35 cellular contexts compared by ENCODE assay signal in genomic region chr2:88081924-88082609, GRCh38. TPM values are rescaled to one million over a fixed set of nuclear protein-coding genes. Genes with fewer than 3 reads are reported as not detected.
A peak's percentile ranks its signal among the peaks of the same experiment; 100 is the strongest.
DNase-seq lines count a peak whose midpoint lies in the region; ATAC-seq, FAIRE-seq and TF ChIP-seq lines count a peak whose summit lies in the region.
"Had no signal": no experiment of that assay in that cellular context is flagged by ENCODE, and none has a peak within 500 bp of the region (broad histone marks: within the 10 kb centered on the region; RNA-seq: fewer than 3 reads in every experiment).

No MANE protein-coding gene starts in this region.

- peak overlapping the region; percentile 89; the same call in 1 of the 2 replicates for H2BK12ac ChIP-seq in H1 (ENCODE audit: low read depth, low read length)
- no peak overlapping the region for H2BK12ac ChIP-seq in neuronal stem cell (ENCODE audit: low read length)

- H2BK20ac ChIP-seq in H1 (ENCODE audit: low read length), result peak overlapping the region; percentile 66; the same call in 1 of the 2 replicates

- no peak for TF ChIP-seq RAD21 in H1 (IDR thresholded peaks at IDR 0.05 in 1 of 2, conservative IDR thresholded peaks at IDR 0.05 in 1 of 2; ENCODE audit: low read depth in 2 of 2, low read length in 2 of 2)

- H4K20me1 ChIP-seq in H1 (replicated peaks in 1 of 2; ENCODE audit: control insufficient read depth in 1 of 2, insufficient read depth in 2 of 2, low read length in 2 of 2), result no peaks in the 10 kb centered on the region

- no peak overlapping the region for H2BK15ac ChIP-seq in H1 (ENCODE audit: low read length)
- no peak overlapping the region for H2BK15ac ChIP-seq in neuronal stem cell (ENCODE audit: low read length)

- no peak overlapping the region for H2AK5ac ChIP-seq in H1 (ENCODE audit: low read depth, low read length)
- H2AK5ac ChIP-seq in neuronal stem cell (ENCODE audit: low read depth, low read length), result no peak overlapping the region

- peak overlapping the region; percentile 78 for H4K91ac ChIP-seq in H1 (replicated peaks; ENCODE audit: insufficient read length, low read length)
- no peak overlapping the region for H4K91ac ChIP-seq in neuronal stem cell (ENCODE audit: low read depth, low read length, poor library complexity)

- H2BK5ac ChIP-seq in H1 (ENCODE audit: low read depth, low read length) (no peak overlapping the region; the same call in 1 of the 2 replicates), neuronal stem cell (ENCODE audit: low read length) (no peak overlapping the region)

- H3K14ac ChIP-seq in H1 (ENCODE audit: insufficient read length) (no peak overlapping the region), neuronal stem cell (ENCODE audit: low read length) (no peak overlapping the region)

- H3K23ac ChIP-seq in H1 (ENCODE audit: insufficient read length) (no peak overlapping the region), neuronal stem cell (ENCODE audit: low read depth, low read length, poor library complexity) (no peak overlapping the region)

- H3K27me3 ChIP-seq in H1 (replicated peaks in 1 of 4; ENCODE audit: control insufficient read depth in 3 of 4, extremely low read depth in 1 of 4, insufficient read depth in 3 of 4, low read length in 3 of 4) (no peaks in the 10 kb centered on the region), neuronal stem cell (ENCODE audit: control insufficient read depth in 3 of 3, insufficient read depth in 3 of 3, low read depth in 1 of 3, low read length in 3 of 3) (no peaks in the 10 kb centered on the region), suprapubic skin (no peaks in the 10 kb centered on the region)
- H3K27me3 ChIP-seq: hepatocyte had no signal

- H3K23me2 ChIP-seq in H1 (ENCODE audit: low read depth, low read length), result no peaks in the 10 kb centered on the region

- TF ChIP-seq POLR2A in H1 (IDR thresholded peaks at IDR 0.05; ENCODE audit: control extremely low read depth in 1 of 2, low read depth in 2 of 2, low read length in 2 of 2), result no peak
- TF ChIP-seq POLR2A in suprapubic skin (IDR thresholded peaks at IDR 0.05), result no peak

- TF ChIP-seq CTCF in H1 (IDR thresholded peaks at IDR 0.05; ENCODE audit: control extremely low read depth in 1 of 3, insufficient read depth in 1 of 3, low read depth in 1 of 3, low read length in 3 of 3) (no peak), suprapubic skin (IDR thresholded peaks at IDR 0.05) (no peak)

- H3K4me3 ChIP-seq in H1 (ENCODE audit: extremely low read depth in 1 of 4, insufficient read depth in 2 of 4, low read depth in 3 of 4, low read length in 4 of 4) (no peak overlapping the region), neuronal stem cell (ENCODE audit: low read length in 2 of 2) (no peak overlapping the region), suprapubic skin (no peak overlapping the region)
- H3K4me3 ChIP-seq: hepatocyte had no signal

- no peaks in the 10 kb centered on the region for H3K79me2 ChIP-seq in H1 (ENCODE audit: control insufficient read depth in 1 of 2, insufficient read depth in 2 of 2, low read length in 2 of 2)
- H3K79me2 ChIP-seq: hepatocyte had no signal

- no peak overlapping the region for H3K9ac ChIP-seq in H1 (replicated peaks in 1 of 4; ENCODE audit: extremely low read depth in 1 of 4, low read depth in 3 of 4, low read length in 3 of 4)
- H3K9ac ChIP-seq in neuronal stem cell (ENCODE audit: low read depth, low read length, poor library complexity), result no peak overlapping the region
- H3K9ac ChIP-seq: SK-N-SH had no signal

- H3K56ac ChIP-seq in H1 (replicated peaks; ENCODE audit: insufficient read length, low read depth, low read length), result no peak overlapping the region

- DNase-seq in Right ventricle myocardium inferior (ENCODE audit: missing footprints) (no peak), cardiac septum (ENCODE audit: low spot score) (no peak), H1 (ENCODE audit: low read depth in 1 of 2, low spot score in 2 of 2) (no peak), neuronal stem cell (ENCODE audit: low spot score) (no peak), suprapubic skin (ENCODE audit: low spot score in 2 of 2) (no peak)
- no peak for DNase-seq in activated T-cell treated with anti-CD3 and anti-CD28 coated beads, Interleukin-2, amount 50 U/mL, for 1 hour
- DNase-seq: 8988T; activated CD4-positive, alpha-beta T cell treated with anti-CD3 and anti-CD28 coated beads, Interleukin-2, amount 50 U/mL, for 1 hour; activated CD8-positive, alpha-beta memory T cell treated with anti-CD3 and anti-CD28 coated beads, Interleukin-2, amount 50 U/mL, for 48 hours; aorta; CD4-positive, alpha-beta T cell; cerebellar nuclear complex; DMS153; natural killer cell; NCI-H1105; NCI-H1930; NCI-H226; NCI-H748 treated with DMSO at 0.1 percent for 48 hours; RPMI8226; SK-N-SH; stimulated activated CD8-positive, alpha-beta memory T cell treated with anti-CD3 and anti-CD28 coated beads, Interleukin-4, amount 100 ng/mL, for 48 hours; T-helper 2 cell had no signal

- peaks cover 1 to 6% (median 4%) of the 10 kb centered on the region in 4 experiments; a peak in 6 of 7 replicates for H3K4me1 ChIP-seq in H1 (replicated peaks in 1 of 4; ENCODE audit: control insufficient read depth in 3 of 4, insufficient read depth in 4 of 4, low read length in 3 of 4)
- no peaks in the 10 kb centered on the region for H3K4me1 ChIP-seq in neuronal stem cell (ENCODE audit: control insufficient read depth in 2 of 2, insufficient read depth in 1 of 2, low read depth in 1 of 2, low read length in 2 of 2)
- H3K4me1 ChIP-seq in suprapubic skin, result no peaks in the 10 kb centered on the region

- TF ChIP-seq EP300 in H1 (IDR thresholded peaks at IDR 0.05; ENCODE audit: borderline replicate concordance in 1 of 2, low read depth in 2 of 2, low read length in 2 of 2) (no peak), suprapubic skin (IDR thresholded peaks at IDR 0.05) (no peak)

- H3K9me3 ChIP-seq in H1 (ENCODE audit: insufficient read depth in 2 of 2, low read depth in 1 of 2, low read length in 1 of 2) (no peaks in the 10 kb centered on the region), neuronal stem cell (replicated peaks in 1 of 2; ENCODE audit: control insufficient read depth in 2 of 2, insufficient read depth in 1 of 2, low read depth in 1 of 2, low read length in 2 of 2) (no peaks in the 10 kb centered on the region), suprapubic skin (no peaks in the 10 kb centered on the region)
- H3K9me3 ChIP-seq: SK-N-SH had no signal

- no peak overlapping the region for H2AFZ ChIP-seq in H1 (ENCODE audit: low read length)
- no peak overlapping the region for H2AFZ ChIP-seq in neuronal stem cell (ENCODE audit: low read length)
- H2AFZ ChIP-seq: hepatocyte had no signal

- intact Hi-C loops in Right ventricle myocardium inferior (cut with DNase I) (no loop called here), cardiac septum (cut with DNase I) (no loop called here)

- H3K36me3 ChIP-seq in H1 (ENCODE audit: control insufficient read depth in 2 of 4, insufficient read depth in 4 of 4, low read length in 3 of 4) (no peaks in the 10 kb centered on the region), neuronal stem cell (replicated peaks in 1 of 2; ENCODE audit: control insufficient read depth in 2 of 2, insufficient read depth in 2 of 2, low read length in 2 of 2) (no peaks in the 10 kb centered on the region), suprapubic skin (no peaks in the 10 kb centered on the region)

- no peak for FAIRE-seq in H1 (lab: Jason Lieb, UNC)

- CTCF ChIA-PET in H1 (lab: Charles Lee; ENCODE audit: partially characterized antibody), result interaction anchor here (0.8 to 2.7 kb wide), 5 partner anchors 13 to 109 kb away, joined by 3 to 16 read pairs (median 3); no protein-coding TSS in a partner anchor

- H3K4me2 ChIP-seq in H1 (ENCODE audit: insufficient read depth in 1 of 2, low read depth in 2 of 2, low read length in 2 of 2), result no peak overlapping the region
- no peak overlapping the region for H3K4me2 ChIP-seq in neuronal stem cell (ENCODE audit: insufficient read depth, low read length, poor library complexity, severe bottlenecking)
- H3K4me2 ChIP-seq: hepatocyte, SK-N-SH had no signal

- H3K18ac ChIP-seq in H1 (ENCODE audit: extremely low read depth, low read length), result no peak overlapping the region
- peak overlapping the region; percentile 79 for H3K18ac ChIP-seq in neuronal stem cell (ENCODE audit: low read length)

- no peak overlapping the region for H4K5ac ChIP-seq in H1 (ENCODE audit: insufficient read length, low read depth, low read length)

- H4K8ac ChIP-seq in H1 (ENCODE audit: extremely low read depth, insufficient read depth, low read length), result no peak overlapping the region
- no peak overlapping the region for H4K8ac ChIP-seq in neuronal stem cell (ENCODE audit: low read depth, low read length)

- no peak overlapping the region for H3K4ac ChIP-seq in H1 (replicated peaks; ENCODE audit: insufficient read length, low read depth, low read length)
- H3K4ac ChIP-seq in neuronal stem cell (ENCODE audit: low read length), result no peak overlapping the region

- no peak overlapping the region for H2BK120ac ChIP-seq in H1 (replicated peaks; ENCODE audit: low read depth, low read length)
- H2BK120ac ChIP-seq in neuronal stem cell (ENCODE audit: low read depth, low read length), result no peak overlapping the region

- POLR2A ChIA-PET in H1 (lab: Charles Lee; ENCODE audit: partially characterized antibody), result interaction anchor here (0.7 kb wide), 1 partner anchor 117 kb away, joined by 3 read pairs; no protein-coding TSS in a partner anchor

- H3K79me1 ChIP-seq in H1 (ENCODE audit: low read depth, low read length) (no peaks in the 10 kb centered on the region), neuronal stem cell (ENCODE audit: low read depth, low read length) (no peaks in the 10 kb centered on the region)

- H3K27ac ChIP-seq in H1 (ENCODE audit: low read depth, low read length), result no peak overlapping the region
- no peak overlapping the region for H3K27ac ChIP-seq in neuronal stem cell (replicated peaks; ENCODE audit: low read length)
- peak overlapping the region; percentile 63 for H3K27ac ChIP-seq in suprapubic skin
- H3K27ac ChIP-seq: epithelial cell of prostate, hepatocyte, VCaP had no signal

- WGBS in H1 (ENCODE audit: extremely low coverage in 1 of 2, insufficient coverage in 1 of 2, insufficient read length in 1 of 2, insufficient replicate concordance in 2 of 2, low coverage in 1 of 2, low lambda C conversion rate in 2 of 2, missing lambda C conversion rate in 1 of 2), 2 experiments, result 69% methylated on average over 4 of the region's 4 CpGs; no CpG with 5 or more reads in 1 of the 2 experiments
- WGBS in neuronal stem cell (ENCODE audit: extremely low coverage in 2 of 2, insufficient read length in 2 of 2, insufficient replicate concordance in 1 of 2), 2 donors, result no CpG with 5 or more reads among the region's 4 CpGs
- WGBS in suprapubic skin, result 78% methylated on average over 4 of the region's 4 CpGs

- ATAC-seq in Right ventricle myocardium inferior, result peak; percentile 48
- ATAC-seq in HG02840 (IDR thresholded peaks at IDR 0.05; ENCODE audit: low FRiP score, unreplicated experiment), result no peak
- no peak for ATAC-seq in GM19035 (IDR thresholded peaks at IDR 0.05; ENCODE audit: unreplicated experiment)
- ATAC-seq: activated naive CD4-positive, alpha-beta T cell treated with anti-CD3 and anti-CD28 coated beads, Interleukin-2, amount 50 U/mL, for 72 hours had no signal

RNA-seq across cellular contexts. Expression of gene SMYD1, which starts 14.4 kb away (rescaled TPM):
- 544 TPM for total RNA-seq in Right ventricle myocardium inferior
- 295 TPM for total RNA-seq in cardiac septum
- total RNA-seq in H1 (2021; fragmentation: NEBNext Ultra II Directional; extraction: Animal tissue kit (Norgen Biotek cat#: 25700)), result not detected in 2 replicates
- 0.05 and 0.06 TPM in 2 replicates for polyA plus RNA-seq in H1 (2011; rRNA removed)
- polyA plus RNA-seq in H1 (2011; cell fraction: cytosol; rRNA removed), result 0.01 TPM
- polyA plus RNA-seq in H1 (2011; cell fraction: nucleus; rRNA removed), result not detected
- 0.09 TPM in 1 of 4 replicates, not detected in the others for polyA plus RNA-seq in H1 (2012, experiment 1 of 2)
- not detected for polyA plus RNA-seq in H1 (2012, experiment 2 of 2)
- polyA plus RNA-seq in H1 (2013, experiment 1 of 2), result 0.12 TPM
- polyA plus RNA-seq in H1 (2013, experiment 2 of 2), result not detected
- 0.10 TPM in 1 of 2 replicates, not detected in the other for polyA minus RNA-seq in H1 (2011; rRNA and poly(A)+ RNA removed)
- polyA minus RNA-seq in H1 (2011; cell fraction: cytosol; rRNA and poly(A)+ RNA removed), result not detected
- polyA minus RNA-seq in H1 (2011; cell fraction: nucleus; rRNA and poly(A)+ RNA removed), result not detected
- 0.01 TPM for polyA plus RNA-seq in neuronal stem cell (2013, experiment 1 of 2)
- polyA plus RNA-seq in neuronal stem cell (2013, experiment 2 of 2), result 0.03 TPM
- not detected for total RNA-seq in suprapubic skin
- total RNA-seq: activated naive CD4-positive, alpha-beta T cell treated with anti-CD3 and anti-CD28 coated beads, Interleukin-2, amount 50 U/mL, for 72 hours; activated T-helper 2 cell treated with anti-CD3 and anti-CD28 coated beads, Interferon-gamma antibody, Interleukin-2, Interleukin-4, amounts not matched to agents 10 μg/mL and 5 μg/mL and 100 μg/mL, durations not matched to agents 14 hours and 24 hours and 36 hours; aorta; CD4-positive, alpha-beta T cell; fibroblast of villous mesenchyme; H4; hepatocyte; liver; natural killer cell; osteocyte had no signal
- polyA plus RNA-seq: IgD-negative memory B cell, liver, SK-N-SH had no signal

RNA-seq across cellular contexts. Expression of gene KRCC1, which starts 26.5 kb away (rescaled TPM):
- total RNA-seq in Right ventricle myocardium inferior (23.8 TPM), cardiac septum (25.2 TPM), suprapubic skin (10 to 100 TPM; 12.9 to 22.1 (median 17.9) TPM)
- total RNA-seq in H1 (2021; fragmentation: NEBNext Ultra II Directional; extraction: Animal tissue kit (Norgen Biotek cat#: 25700)), result 7.7 and 8.5 TPM in 2 replicates
- polyA plus RNA-seq in H1 (2011; rRNA removed), result 2.1 and 5.1 TPM in 2 replicates
- 7.4 TPM for polyA plus RNA-seq in H1 (2011; cell fraction: cytosol; rRNA removed)
- polyA plus RNA-seq in H1 (2011; cell fraction: nucleus; rRNA removed), result 2.0 TPM
- polyA plus RNA-seq in H1 (2012, experiment 1 of 2), result 4.8 to 8.9 TPM (median 5.4 TPM) in 4 replicates
- polyA plus RNA-seq in H1 (2012, experiment 2 of 2), result 1.7 TPM
- 10.3 TPM for polyA plus RNA-seq in H1 (2013, experiment 1 of 2)
- polyA plus RNA-seq in H1 (2013, experiment 2 of 2), result 10.8 TPM
- polyA minus RNA-seq in H1 (2011; rRNA and poly(A)+ RNA removed), result 2.2 and 2.9 TPM in 2 replicates
- 2.7 TPM for polyA minus RNA-seq in H1 (2011; cell fraction: cytosol; rRNA and poly(A)+ RNA removed)
- 4.7 TPM for polyA minus RNA-seq in H1 (2011; cell fraction: nucleus; rRNA and poly(A)+ RNA removed)
- polyA plus RNA-seq in neuronal stem cell (2013, experiment 1 of 2), result 24.2 TPM
- polyA plus RNA-seq in neuronal stem cell (2013, experiment 2 of 2), result 25.1 TPM

RNA-seq across cellular contexts. Expression of gene FABP1, which starts 45.8 kb away (rescaled TPM):
- not detected for total RNA-seq in Right ventricle myocardium inferior
- total RNA-seq in cardiac septum, result not detected
- total RNA-seq in H1 (2021; fragmentation: NEBNext Ultra II Directional; extraction: Animal tissue kit (Norgen Biotek cat#: 25700)), result not detected in 2 replicates
- 0.09 TPM in 1 of 2 replicates, not detected in the other for polyA plus RNA-seq in H1 (2011; rRNA removed)
- polyA plus RNA-seq in H1 (2011; cell fraction: cytosol; rRNA removed), result 0.37 TPM
- polyA plus RNA-seq in H1 (2011; cell fraction: nucleus; rRNA removed), result 0.13 TPM
- polyA plus RNA-seq in H1 (2012, experiment 1 of 2), result not detected in 4 replicates
- polyA plus RNA-seq in H1 (2012, experiment 2 of 2), result not detected
- polyA plus RNA-seq in H1 (2013, experiment 1 of 2), result not detected
- not detected for polyA plus RNA-seq in H1 (2013, experiment 2 of 2)
- polyA minus RNA-seq in H1 (2011; rRNA and poly(A)+ RNA removed), result not detected in 2 replicates
- polyA minus RNA-seq in H1 (2011; cell fraction: cytosol; rRNA and poly(A)+ RNA removed), result not detected
- polyA minus RNA-seq in H1 (2011; cell fraction: nucleus; rRNA and poly(A)+ RNA removed), result not detected
- 0.17 TPM for polyA plus RNA-seq in neuronal stem cell (2013, experiment 1 of 2)
- polyA plus RNA-seq in neuronal stem cell (2013, experiment 2 of 2), result 0.35 TPM
- 1 to 10 TPM in 1 of 4 donors, not detected in 3; 6.8 TPM for total RNA-seq in suprapubic skin
- total RNA-seq: activated naive CD4-positive, alpha-beta T cell treated with anti-CD3 and anti-CD28 coated beads, Interleukin-2, amount 50 U/mL, for 72 hours; activated T-helper 2 cell treated with anti-CD3 and anti-CD28 coated beads, Interferon-gamma antibody, Interleukin-2, Interleukin-4, amounts not matched to agents 10 μg/mL and 5 μg/mL and 100 μg/mL, durations not matched to agents 14 hours and 24 hours and 36 hours; aorta; CD4-positive, alpha-beta T cell; fibroblast of villous mesenchyme; H4; natural killer cell; osteocyte; urinary bladder had no signal
- polyA plus RNA-seq: IgD-negative memory B cell, SK-N-SH had no signal

Comparison
In these comparisons a context has a peak if more than half of its experiments do, and no peak if none do; other contexts are left out.
1. RNA of gene SMYD1, which starts 14.4 kb away (total RNA-seq): 544 TPM in Right ventricle myocardium inferior (single experiment) and 295 TPM in cardiac septum (single experiment); not detected in H1 and not detected in suprapubic skin; every median in the first group is over 100 times any median in the second.